Comparison of ENCODE assay signal across 8 cellular contexts in the genomic region with DNA sequence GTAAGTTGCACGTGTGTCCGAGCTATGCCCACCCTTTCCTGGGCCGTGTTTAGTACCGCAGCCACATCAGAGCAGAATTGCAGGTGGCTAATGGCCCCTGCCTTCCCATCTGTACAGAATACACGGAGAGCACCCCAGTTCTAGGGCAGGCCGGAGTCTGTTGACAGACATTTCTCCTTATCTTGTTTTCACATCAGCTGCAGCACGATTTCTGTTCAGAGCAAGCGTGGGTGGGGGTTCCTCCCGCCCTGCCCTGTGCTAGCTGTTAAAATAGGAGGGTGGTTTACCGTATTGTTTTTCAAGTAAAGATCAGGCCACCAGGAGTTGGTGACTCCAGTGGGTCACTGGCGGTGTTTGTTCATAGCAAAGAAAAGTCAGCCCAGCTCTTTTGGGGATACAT. TPM values are rescaled to one million over a fixed set of nuclear protein-coding genes. Genes with fewer than 3 reads are reported as not detected.
A peak's percentile ranks its signal among the peaks of the same experiment; 100 is the strongest.
DNase-seq lines count a peak whose midpoint lies in the region; ATAC-seq and TF ChIP-seq lines count a peak whose summit lies in the region.

No MANE protein-coding gene starts in this region.

- TF ChIP-seq CTCF in gastroesophageal sphincter (IDR thresholded peaks at IDR 0.05), result no peak
- TF ChIP-seq CTCF in WERI-Rb-1 (IDR thresholded peaks at IDR 0.05; ENCODE audit: low read depth, low read length), result no peak

- DNase-seq in activated T-cell treated with anti-CD3 and anti-CD28 coated beads for 4 hours (peak; percentile 64), SHP77 treated with DMSO at 0.1 percent for 48 hours (lab: John Stamatoyannopoulos, UW) (no peak), WERI-Rb-1 (no peak)
- DNase-seq in stimulated activated CD4-positive, alpha-beta T cell treated with anti-CD3 and anti-CD28 coated beads, Interleukin-15, amount 100 ng/mL, for 48 hours (ENCODE audit: low read depth in 2 of 2), result peak; percentile 65 to 71

- H3K27me3 ChIP-seq in gastroesophageal sphincter (no peaks in the 10 kb centered on the region), WERI-Rb-1 (ENCODE audit: insufficient read depth, low read depth, severe bottlenecking) (peaks cover 65% of the 10 kb centered on the region)

- TF ChIP-seq EP300 in gastroesophageal sphincter (IDR thresholded peaks at IDR 0.05), result no peak

- H3K27ac Mint-ChIP-seq in IgD-negative memory B cell, result peak overlapping the region in 2 of 3 donors; percentile 59 to 93

- peak overlapping the region in 2 of 4 donors; percentile 76 to 89 for H3K4me3 Mint-ChIP-seq in IgD-negative memory B cell

- peak; percentile 67 for ATAC-seq in GM18502 (IDR thresholded peaks at IDR 0.05; ENCODE audit: poor library complexity, unreplicated experiment)
- ATAC-seq in gastroesophageal sphincter, result no peak
- no peak for ATAC-seq in esophagus mucosa

- peaks cover 2% of the 10 kb centered on the region for H3K27me3 Mint-ChIP-seq in IgD-negative memory B cell

- H3K36me3 Mint-ChIP-seq in IgD-negative memory B cell, result peaks cover 3% of the 10 kb centered on the region

- 79 to 83% methylated on average over 3 to 7 of the region's 11 CpGs for WGBS in gastroesophageal sphincter (ENCODE audit: low coverage in 1 of 2), 2 donors

- H3K9me3 Mint-ChIP-seq in IgD-negative memory B cell, result peaks cover 0 to 2% (median 0%) of the 10 kb centered on the region in 3 donors

- no peak for TF ChIP-seq POLR2A in gastroesophageal sphincter (IDR thresholded peaks at IDR 0.05)

- peaks cover 0 to 5% (median under 1%) of the 10 kb centered on the region in 3 donors for H3K4me1 ChIP-seq in gastroesophageal sphincter

- H3K9me3 ChIP-seq in gastroesophageal sphincter (no peaks in the 10 kb centered on the region), WERI-Rb-1 (ENCODE audit: severe bottlenecking) (no peaks in the 10 kb centered on the region)

- H3K36me3 ChIP-seq in gastroesophageal sphincter, result no peaks in the 10 kb centered on the region
- H3K36me3 ChIP-seq in WERI-Rb-1, result no peaks in the 10 kb centered on the region

- H3K27ac ChIP-seq in gastroesophageal sphincter, result no peak overlapping the region
- no peak overlapping the region for H3K27ac ChIP-seq in WERI-Rb-1

- peaks cover 18 to 39% (median 26%) of the 10 kb centered on the region in 3 donors for H3K4me1 Mint-ChIP-seq in IgD-negative memory B cell

- no peak overlapping the region for H3K4me3 ChIP-seq in gastroesophageal sphincter
- no peak overlapping the region for H3K4me3 ChIP-seq in WERI-Rb-1 (ENCODE audit: low read depth, low read length)

RNA-seq across cellular contexts. Expression of a gene that starts 41.1 kb away (rescaled TPM):
- polyA plus RNA-seq in IgD-negative memory B cell, result 1.3 TPM
- total RNA-seq in gastroesophageal sphincter, result 1 to 10 TPM; 1.8 to 6.6 (median 3.4) TPM
- 13.9 TPM for total RNA-seq in esophagus mucosa

Comparison
In these comparisons a context has a peak if more than half of its experiments do, and no peak if none do; other contexts are left out.
1. DNase-seq: peak in activated T-cell treated with anti-CD3 and anti-CD28 coated beads for 4 hours (single experiment) and stimulated activated CD4-positive, alpha-beta T cell treated with anti-CD3 and anti-CD28 coated beads, Interleukin-15, amount 100 ng/mL, for 48 hours (2 of 2); none in SHP77 treated with DMSO at 0.1 percent for 48 hours (single experiment) and WERI-Rb-1 (single experiment).